ENCODE assay signal across 27 cellular contexts in the genomic region with DNA sequence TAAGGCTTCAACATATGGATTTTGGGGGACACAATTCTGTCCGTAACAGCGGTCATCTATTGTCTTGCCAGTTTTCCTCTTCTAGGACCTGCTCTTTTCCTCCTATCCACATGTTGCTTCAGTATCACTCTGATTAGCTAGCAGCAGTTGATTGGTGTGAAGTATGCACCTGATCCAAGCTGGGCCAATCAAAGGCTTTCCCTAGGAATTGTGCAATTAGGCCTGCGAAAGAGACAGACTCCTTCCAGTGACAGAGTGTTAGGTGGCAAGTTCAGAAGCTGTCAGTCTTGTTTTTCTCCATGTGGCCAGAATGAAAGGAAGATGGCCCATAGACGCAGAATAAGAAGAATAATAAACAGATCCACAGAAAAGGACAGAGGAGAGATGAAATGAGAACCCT. TPM values are rescaled to one million over a fixed set of nuclear protein-coding genes. Genes with fewer than 3 reads are reported as not detected.
DNase-seq lines count a peak whose midpoint lies in the region; ATAC-seq, FAIRE-seq and TF ChIP-seq lines count a peak whose summit lies in the region.
"Had no signal": no experiment of that assay in that cellular context is flagged by ENCODE, and none has a peak within 500 bp of the region (broad histone marks: within the 10 kb centered on the region; RNA-seq: fewer than 3 reads in every experiment).

No MANE protein-coding gene starts in this region.

- no peak overlapping the region for H3K9ac ChIP-seq in HepG2 (ENCODE audit: insufficient read depth, low read depth, low read length)
- H3K9ac ChIP-seq: BLaER1 treated with 17β-estradiol and CSF1 and Interleukin-3, amounts not matched to agents 10 nM and 100 nM had no signal

- H3K4me1 Mint-ChIP-seq in activated CD4-positive, alpha-beta T cell treated with anti-CD3 and anti-CD28 coated beads for 36 hours, result peaks cover 54% of the 10 kb centered on the region
- H3K4me1 Mint-ChIP-seq in activated naive CD4-positive, alpha-beta T cell treated with anti-CD3 and anti-CD28 coated beads, Interleukin-2, amount 50 U/mL, for 24 hours, result peaks cover 43% of the 10 kb centered on the region
- peaks cover 35% of the 10 kb centered on the region for H3K4me1 Mint-ChIP-seq in activated naive CD8-positive, alpha-beta T cell treated with anti-CD3 and anti-CD28 coated beads for 36 hours
- H3K4me1 Mint-ChIP-seq in immature natural killer cell (peaks cover 30 to 54% of the 10 kb centered on the region in 2 donors), type B pancreatic cell (ENCODE audit: unreplicated experiment) (no peaks in the 10 kb centered on the region)

- POLR2A ChIA-PET in activated CD4-positive, alpha-beta T cell treated with anti-CD3 and anti-CD28 coated beads for 36 hours (lab: Charles Lee), result interaction anchor here (1.5 to 2.3 kb wide), 3 partner anchors 31 to 66 kb away, joined by 5 to 35 read pairs (median 29); no protein-coding TSS in a partner anchor
- POLR2A ChIA-PET in HepG2 (lab: Yijun Ruan, JAX), result no interaction called here

- no peak overlapping the region for H3K4me2 ChIP-seq in HepG2 (ENCODE audit: low read depth, low read length)
- H3K4me2 ChIP-seq: BLaER1 treated with 17β-estradiol and CSF1 and Interleukin-3, amounts not matched to agents 10 nM and 100 nM; PC-9 had no signal

- H3K27me3 ChIP-seq in HepG2 (ENCODE audit: control insufficient read depth in 1 of 2, insufficient read depth in 2 of 2, low read length in 2 of 2), result no peaks in the 10 kb centered on the region
- H3K27me3 ChIP-seq: BLaER1 treated with 17β-estradiol and CSF1 and Interleukin-3, amounts not matched to agents 10 nM and 100 nM had no signal

- no peak overlapping the region for H3K4me3 Mint-ChIP-seq in activated CD4-positive, alpha-beta T cell treated with anti-CD3 and anti-CD28 coated beads for 36 hours
- H3K4me3 Mint-ChIP-seq in activated naive CD4-positive, alpha-beta T cell treated with anti-CD3 and anti-CD28 coated beads, Interleukin-2, amount 50 U/mL, for 24 hours, result no peak overlapping the region
- H3K4me3 Mint-ChIP-seq in activated naive CD8-positive, alpha-beta T cell treated with anti-CD3 and anti-CD28 coated beads for 36 hours, result no peak overlapping the region
- H3K4me3 Mint-ChIP-seq in immature natural killer cell (no peak overlapping the region), type B pancreatic cell (no peak overlapping the region)
- H3K4me3 Mint-ChIP-seq: CD4-positive, alpha-beta memory T cell; HFFc6 had no signal

- H3K27ac ChIP-seq in HepG2 (ENCODE audit: extremely low read length, insufficient read depth, low read length), result no peak overlapping the region
- H3K27ac ChIP-seq: 22Rv1; BLaER1 treated with 17β-estradiol and CSF1 and Interleukin-3, amounts not matched to agents 10 nM and 100 nM; PC-9 had no signal

- H4K20me1 ChIP-seq in HepG2 (ENCODE audit: insufficient read depth, low read length), result no peaks in the 10 kb centered on the region
- H4K20me1 ChIP-seq: BLaER1 treated with 17β-estradiol and CSF1 and Interleukin-3, amounts not matched to agents 10 nM and 100 nM had no signal

- TF ChIP-seq EP300 in HepG2 (IDR thresholded peaks at IDR 0.05; ENCODE audit: low read depth in 2 of 2, low read length in 2 of 2) (no peak), HepG2 (CRISPR knock-in tag; IDR thresholded peaks at IDR 0.05; ENCODE audit: borderline replicate concordance) (no peak)

- TF ChIP-seq CTCF in type B pancreatic cell (conservative IDR thresholded peaks at IDR 0.05) (no peak), HepG2 (CRISPR knock-in tag; IDR thresholded peaks at IDR 0.05) (no peak)

- TF ChIP-seq RAD21 in HepG2 (CRISPR knock-in tag; IDR thresholded peaks at IDR 0.05), result no peak

- in situ Hi-C loops in HepG2 (cut with HindIII; ENCODE audit: extremely low pct_ligation_motif_present, low pct_unique_long_range_greater_than_20kb), result no loop called here

- H3K79me2 ChIP-seq in HepG2 (ENCODE audit: insufficient read depth, low read length), result no peaks in the 10 kb centered on the region

- ATAC-seq in activated CD4-positive, alpha-beta T cell treated with anti-CD3 and anti-CD28 coated beads for 36 hours, result no peak
- no peak for ATAC-seq in HepG2
- ATAC-seq: GM12878 had no signal

- no TSS peak for BruUV-seq in HepG2 (replicated peaks; lab: Mats Ljungman, UMichigan)

- H2AFZ ChIP-seq in HepG2 (ENCODE audit: low read length), result no peak overlapping the region
- H2AFZ ChIP-seq: PC-9 had no signal

- H3K4me1 ChIP-seq in HepG2 (ENCODE audit: insufficient read depth, low read length), result no peaks in the 10 kb centered on the region
- H3K4me1 ChIP-seq: Caco-2 had no signal

- H3K27ac Mint-ChIP-seq in activated CD4-positive, alpha-beta T cell treated with anti-CD3 and anti-CD28 coated beads for 36 hours, result peak overlapping the region; percentile 86
- H3K27ac Mint-ChIP-seq in activated naive CD4-positive, alpha-beta T cell treated with anti-CD3 and anti-CD28 coated beads, Interleukin-2, amount 50 U/mL, for 24 hours, result peak overlapping the region; percentile 91
- H3K27ac Mint-ChIP-seq in activated naive CD8-positive, alpha-beta T cell treated with anti-CD3 and anti-CD28 coated beads for 36 hours, result peak overlapping the region; percentile 86
- H3K27ac Mint-ChIP-seq in immature natural killer cell (peak overlapping the region in 4 of 6 donors; percentile 28 to 67 (median 37)), type B pancreatic cell (no peak overlapping the region)
- H3K27ac Mint-ChIP-seq: CD4-positive, alpha-beta memory T cell; HFFc6 had no signal

- no peaks in the 10 kb centered on the region for H3K36me3 ChIP-seq in HepG2 (replicated peaks in 1 of 2; ENCODE audit: control insufficient read depth in 1 of 2, insufficient read depth in 2 of 2, low read length in 2 of 2)

- DNase-seq in activated CD4-positive, alpha-beta T cell treated with anti-CD3 and anti-CD28 coated beads for 36 hours, result no peak
- DNase-seq in activated CD4-positive, alpha-beta T cell treated with anti-CD3 and anti-CD28 coated beads for 1 hour, result no peak
- DNase-seq in activated naive CD4-positive, alpha-beta T cell (lab: John Stamatoyannopoulos, UW), result no peak
- no peak for DNase-seq in activated naive CD8-positive, alpha-beta T cell treated with anti-CD3 and anti-CD28 coated beads for 36 hours
- DNase-seq in immature natural killer cell, result no peak
- DNase-seq in type B pancreatic cell (ENCODE audit: extremely low spot score, unreplicated experiment), result no peak
- no peak for DNase-seq in HepG2 (ENCODE audit: low spot score)
- DNase-seq: Caco-2; CD4-positive, alpha-beta memory T cell; DMS 273 treated with DMSO at 0.1 percent for 48 hours; DMS79 treated with DMSO at 0.1 percent for 48 hours; H7; HFFc6; KBM-7; MM.1S; NCI-H1048; NCI-H1417 treated with DMSO at 0.1 percent for 48 hours; NCI-H187; NCI-H2107; NCI-H446 treated with DMSO at 0.1 percent for 48 hours; PC-9; RPMI8226; SHP77 had no signal

- peaks cover 46% of the 10 kb centered on the region for H3K36me3 Mint-ChIP-seq in activated CD4-positive, alpha-beta T cell treated with anti-CD3 and anti-CD28 coated beads for 36 hours (ENCODE audit: low read depth)
- H3K36me3 Mint-ChIP-seq in activated naive CD4-positive, alpha-beta T cell treated with anti-CD3 and anti-CD28 coated beads, Interleukin-2, amount 50 U/mL, for 24 hours, result peaks cover 7% of the 10 kb centered on the region
- peaks cover 49% of the 10 kb centered on the region for H3K36me3 Mint-ChIP-seq in activated naive CD8-positive, alpha-beta T cell treated with anti-CD3 and anti-CD28 coated beads for 36 hours
- peaks cover 0 to 14% (median 13%) of the 10 kb centered on the region in 3 donors for H3K36me3 Mint-ChIP-seq in immature natural killer cell
- H3K36me3 Mint-ChIP-seq in type B pancreatic cell, result no peaks in the 10 kb centered on the region
- H3K36me3 Mint-ChIP-seq: CD4-positive, alpha-beta memory T cell had no signal

- no peak overlapping the region for H3K4me3 ChIP-seq in HepG2 (replicated peaks in 1 of 3; ENCODE audit: insufficient read depth in 1 of 3, low read depth in 2 of 3, low read length in 3 of 3)
- H3K4me3 ChIP-seq: BLaER1 treated with 17β-estradiol and CSF1 and Interleukin-3, amounts not matched to agents 10 nM and 100 nM; GM12878; PC-9 had no signal

- H3K9me3 ChIP-seq in HepG2 (ENCODE audit: low read length), result no peaks in the 10 kb centered on the region
- H3K9me3 ChIP-seq: Caco-2 had no signal

- WGBS in HepG2 (ENCODE audit: low lambda C conversion rate), result 5% methylated on average over 4 of the region's 4 CpGs

- intact Hi-C loops in activated CD4-positive, alpha-beta T cell treated with anti-CD3 and anti-CD28 coated beads for 36 hours (cut with DNase I, micrococcal nuclease), result loop anchor here in 1 of 2 experiments (10.0 kb wide), 2 partner anchors 411 to 989 kb away; a partner anchor contains a TSS
- intact Hi-C loops in HepG2 (cut with micrococcal nuclease; ENCODE audit: unreplicated experiment), result no loop called here

- TF ChIP-seq POLR2A in HepG2 (IDR thresholded peaks at IDR 0.05; ENCODE audit: insufficient read depth in 1 of 2, low read depth in 2 of 2, low read length in 2 of 2), result no peak

- CTCF ChIA-PET in activated CD4-positive, alpha-beta T cell treated with anti-CD3 and anti-CD28 coated beads for 36 hours (lab: Charles Lee), result interaction anchor here (0.6 to 3.3 kb wide), 12 partner anchors 10 to 117 kb away, joined by 3 to 16 read pairs (median 5); a partner anchor contains a TSS
- CTCF ChIA-PET in HepG2 (lab: Yijun Ruan, JAX; ENCODE audit: low intra/inter-chr PET ratio, low total read pairs), result no interaction called here

- peaks cover 40% of the 10 kb centered on the region for H3K9me3 Mint-ChIP-seq in activated CD4-positive, alpha-beta T cell treated with anti-CD3 and anti-CD28 coated beads for 36 hours (ENCODE audit: low read depth)
- peaks cover 17% of the 10 kb centered on the region for H3K9me3 Mint-ChIP-seq in activated naive CD4-positive, alpha-beta T cell treated with anti-CD3 and anti-CD28 coated beads, Interleukin-2, amount 50 U/mL, for 24 hours
- peaks cover 44% of the 10 kb centered on the region for H3K9me3 Mint-ChIP-seq in activated naive CD8-positive, alpha-beta T cell treated with anti-CD3 and anti-CD28 coated beads for 36 hours
- H3K9me3 Mint-ChIP-seq in immature natural killer cell (peaks cover 0 to 10% (median 0%) of the 10 kb centered on the region in 6 donors), type B pancreatic cell (peaks cover 12% of the 10 kb centered on the region)

- H3K27me3 Mint-ChIP-seq in activated CD4-positive, alpha-beta T cell treated with anti-CD3 and anti-CD28 coated beads for 36 hours, result peaks cover 3% of the 10 kb centered on the region
- H3K27me3 Mint-ChIP-seq in activated naive CD4-positive, alpha-beta T cell treated with anti-CD3 and anti-CD28 coated beads, Interleukin-2, amount 50 U/mL, for 24 hours, result no peaks in the 10 kb centered on the region
- H3K27me3 Mint-ChIP-seq in activated naive CD8-positive, alpha-beta T cell treated with anti-CD3 and anti-CD28 coated beads for 36 hours, result peaks cover 2% of the 10 kb centered on the region
- H3K27me3 Mint-ChIP-seq in immature natural killer cell (ENCODE audit: low read depth in 3 of 3), result peaks cover 0 to 2% (median 2%) of the 10 kb centered on the region in 3 donors
- H3K27me3 Mint-ChIP-seq in type B pancreatic cell, result no peaks in the 10 kb centered on the region
- H3K27me3 Mint-ChIP-seq: CD4-positive, alpha-beta memory T cell had no signal

- FAIRE-seq in HepG2 (lab: Jason Lieb, UNC), result no peak
- FAIRE-seq: GM12878 had no signal

RNA-seq across cellular contexts. Expression of a gene that starts 34.1 kb away (rescaled TPM):
- total RNA-seq in activated CD4-positive, alpha-beta T cell treated with anti-CD3 and anti-CD28 coated beads for 36 hours, result 10 to 100 TPM; 77.9 to 99.2 TPM
- total RNA-seq in activated naive CD8-positive, alpha-beta T cell treated with anti-CD3 and anti-CD28 coated beads for 36 hours, result 10 to 100 TPM; 39.8 to 40.2 TPM
- polyA plus RNA-seq in immature natural killer cell (10 to 100 TPM; 33.3 to 68.1 (median 40.5) TPM), HepG2 (2011; rRNA removed) (not detected in 2 replicates)
- total RNA-seq in type B pancreatic cell (ENCODE audit: low replicate concordance) (0.46 and 0.69 TPM in 2 replicates), HepG2 (2016; rRNA removed; fragmentation: Illumina TruSeq; extraction: Trizol) (not detected in 2 replicates)
- not detected in 2 replicates for total RNA-seq in HepG2 (2016; cell fraction: cytosol; rRNA removed; fragmentation: Illumina TruSeq; extraction: Trizol; ENCODE audit: low read depth)
- total RNA-seq in HepG2 (2016; cell fraction: insoluble cytoplasmic fraction; rRNA removed; fragmentation: Illumina TruSeq; extraction: Trizol), result not detected in 2 replicates
- total RNA-seq in HepG2 (2016; cell fraction: membrane; rRNA removed; fragmentation: Illumina TruSeq; extraction: Trizol), result not detected in 2 replicates
- not detected in 2 replicates for total RNA-seq in HepG2 (2016; cell fraction: nucleus; rRNA removed; fragmentation: Illumina TruSeq; extraction: Trizol)
- not detected in 2 replicates for polyA plus RNA-seq in HepG2 (2011; cell fraction: cytosol; rRNA removed)
- not detected in 2 replicates for polyA plus RNA-seq in HepG2 (2011; cell fraction: nucleus; rRNA removed)
- polyA plus RNA-seq in HepG2 (2012), result 0.04 and 0.08 TPM in 2 replicates
- polyA plus RNA-seq in HepG2 (2016; cell fraction: cytosol; fragmentation: Illumina TruSeq; extraction: Trizol; ENCODE audit: low read depth), result not detected in 2 replicates
- not detected in 2 replicates for polyA plus RNA-seq in HepG2 (2016; cell fraction: insoluble cytoplasmic fraction; fragmentation: Illumina TruSeq; extraction: Trizol; ENCODE audit: low read depth)
- not detected in 2 replicates for polyA plus RNA-seq in HepG2 (2016; cell fraction: membrane; fragmentation: Illumina TruSeq; extraction: Trizol; ENCODE audit: low read depth)
- polyA plus RNA-seq in HepG2 (2016; cell fraction: nucleus; fragmentation: Illumina TruSeq; extraction: Trizol; ENCODE audit: insufficient read depth, low read depth), result not detected in 2 replicates
- not detected in 2 replicates for polyA minus RNA-seq in HepG2 (2011; rRNA and poly(A)+ RNA removed; ENCODE audit: low replicate concordance)
- not detected in 2 replicates for polyA minus RNA-seq in HepG2 (2011; cell fraction: cytosol; rRNA and poly(A)+ RNA removed)
- not detected in 2 replicates for polyA minus RNA-seq in HepG2 (2011; cell fraction: nucleus; rRNA and poly(A)+ RNA removed)
- total RNA-seq: HFFc6, PC-9 had no signal

Comparison
In these comparisons a context has a peak if more than half of its experiments do, and no peak if none do; other contexts are left out.
1. RNA of a gene that starts 34.1 kb away (total RNA-seq): 77.9 to 99.2 TPM in activated CD4-positive, alpha-beta T cell treated with anti-CD3 and anti-CD28 coated beads for 36 hours and 39.8 to 40.2 TPM in activated naive CD8-positive, alpha-beta T cell treated with anti-CD3 and anti-CD28 coated beads for 36 hours; 0.46 to 0.69 TPM in type B pancreatic cell and not detected in HepG2; every median in the first group is over 10 times any median in the second.